ENCODE assay signal across 8 cellular contexts in the genomic region with DNA sequence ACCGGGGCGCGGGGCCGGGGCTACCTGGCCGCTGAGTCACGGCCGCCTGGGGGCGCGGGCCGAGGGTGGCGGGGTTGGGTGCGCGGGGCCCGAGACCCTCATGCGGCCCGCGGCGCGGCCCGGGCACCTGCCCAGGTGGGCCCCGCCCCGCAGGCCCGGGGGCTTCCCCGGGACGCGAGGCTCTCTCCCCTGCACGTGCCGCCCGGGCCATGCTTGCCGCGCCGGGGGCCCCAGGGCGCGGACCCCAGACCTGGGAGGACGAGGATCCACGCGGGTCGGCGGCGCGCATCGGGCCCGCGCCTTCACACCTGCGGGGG. TPM values are rescaled to one million over a fixed set of nuclear protein-coding genes. Genes with fewer than 3 reads are reported as not detected.
DNase-seq lines count a peak whose midpoint lies in the region; ATAC-seq and TF ChIP-seq lines count a peak whose summit lies in the region.

No MANE protein-coding gene starts in this region.

- no peaks in the 10 kb centered on the region for H3K9me3 ChIP-seq in neuron (ENCODE audit: low read length)

- CTCF ChIA-PET in MCF 10A (lab: Yijun Ruan, JAX) = interaction anchor here (0.7 kb wide), 1 partner anchor 54 kb away, joined by 3 read pairs; no protein-coding TSS in a partner anchor

- POLR2A ChIA-PET in MCF 10A (lab: Yijun Ruan, JAX) = interaction anchor here (0.6 to 7.8 kb wide), 7 partner anchors 18 to 824 kb away, joined by 4 to 118 read pairs (median 14); a partner anchor contains a TSS

- peaks cover 41% of the 10 kb centered on the region for H3K4me1 ChIP-seq in neuron (ENCODE audit: insufficient read depth, low read length)

- DNase-seq in Daoy (ENCODE audit: low read depth) (peak; percentile 15), MCF 10A (ENCODE audit: unreplicated experiment) (no peak), osteocyte (ENCODE audit: extremely low spot score, unreplicated experiment) (no peak), AG08395 (ENCODE audit: low spot score) (no peak), DMS114 treated with DMSO at 0.1 percent for 48 hours (lab: John Stamatoyannopoulos, UW; ENCODE audit: unreplicated experiment) (no peak)

- H3K36me3 ChIP-seq in neuron (ENCODE audit: insufficient read depth, low read length) = no peaks in the 10 kb centered on the region

- H3K27me3 Mint-ChIP-seq in MCF 10A (ENCODE audit: insufficient read depth, unreplicated experiment) (no peaks in the 10 kb centered on the region), osteocyte (ENCODE audit: unreplicated experiment) (peaks cover 5% of the 10 kb centered on the region)

- peak overlapping the region; percentile 81 for H3K4me3 Mint-ChIP-seq in MCF 10A (ENCODE audit: unreplicated experiment)
- H3K4me3 Mint-ChIP-seq in osteocyte (ENCODE audit: unreplicated experiment) = no peak overlapping the region

- peaks cover 6% of the 10 kb centered on the region for H3K36me3 Mint-ChIP-seq in MCF 10A (ENCODE audit: insufficient read depth, unreplicated experiment)
- no peaks in the 10 kb centered on the region for H3K36me3 Mint-ChIP-seq in osteocyte (ENCODE audit: unreplicated experiment)

- H3K4me1 Mint-ChIP-seq in MCF 10A (ENCODE audit: insufficient read depth, unreplicated experiment) (peaks cover 21% of the 10 kb centered on the region), osteocyte (ENCODE audit: unreplicated experiment) (peaks cover 42% of the 10 kb centered on the region)

- H3K27ac Mint-ChIP-seq in MCF 10A (ENCODE audit: low read depth, unreplicated experiment) (no peak overlapping the region), osteocyte (ENCODE audit: unreplicated experiment) (no peak overlapping the region)

- H3K27me3 ChIP-seq in neuron (ENCODE audit: insufficient read depth, low read length) = peaks cover 7% of the 10 kb centered on the region

- peak overlapping the region; percentile 47 for H3K4me3 ChIP-seq in neuron (ENCODE audit: low read length)

- H3K9me3 Mint-ChIP-seq in MCF 10A (ENCODE audit: unreplicated experiment) (no peaks in the 10 kb centered on the region), osteocyte (ENCODE audit: unreplicated experiment) (no peaks in the 10 kb centered on the region)

- H2AFZ ChIP-seq in neuron (ENCODE audit: low read depth, low read length) = no peak overlapping the region

- TF ChIP-seq CTCF in MCF 10A (IDR thresholded peaks at IDR 0.05; ENCODE audit: unreplicated experiment) (no peak), osteocyte (IDR thresholded peaks at IDR 0.05) (no peak)

- intact Hi-C loops in MCF 10A (cut with micrococcal nuclease) = no loop called here

- no TSS peak for BruUV-seq in MCF 10A (replicated peaks; lab: Mats Ljungman, UMichigan)

- peak; percentile 30 for ATAC-seq in HG02759 (IDR thresholded peaks at IDR 0.05; ENCODE audit: unreplicated experiment)
- ATAC-seq in GM21529 (IDR thresholded peaks at IDR 0.05; ENCODE audit: unreplicated experiment) = no peak

RNA-seq across cellular contexts. Expression of a gene that starts 0.4 kb away (rescaled TPM):
- total RNA-seq in Daoy (2014; rRNA removed; shearing (Covaris generic)) = 19.8 and 25.8 TPM in 2 replicates
- total RNA-seq in MCF 10A (2022) = 37.8 and 45.6 TPM in 2 replicates
- 19.9 and 23.0 TPM in 2 replicates for total RNA-seq in osteocyte

RNA-seq across cellular contexts. Expression of a gene that starts 25.1 kb away (rescaled TPM):
- total RNA-seq in Daoy (2014; rRNA removed; shearing (Covaris generic)) = 1.7 and 5.9 TPM in 2 replicates
- total RNA-seq in MCF 10A (2022) (9.0 and 14.2 TPM in 2 replicates), osteocyte (0.27 and 0.29 TPM in 2 replicates)

RNA-seq across cellular contexts. Expression of a gene that starts 26.7 kb away (rescaled TPM):
- total RNA-seq in Daoy (2014; rRNA removed; shearing (Covaris generic)) = 42.9 and 61.6 TPM in 2 replicates
- total RNA-seq in MCF 10A (2022) = 86.3 and 93.5 TPM in 2 replicates
- 111 and 121 TPM in 2 replicates for total RNA-seq in osteocyte

RNA-seq across cellular contexts. Expression of a gene that starts 38.9 kb away (rescaled TPM):
- 107 and 130 TPM in 2 replicates for total RNA-seq in Daoy (2014; rRNA removed; shearing (Covaris generic))
- total RNA-seq in MCF 10A (2022) (38.2 and 42.1 TPM in 2 replicates), osteocyte (25.6 and 28.9 TPM in 2 replicates)
